In genomic region chr7:149716007-149716931, GRCh38 we compare ENCODE assay signal across 8 cellular contexts. TPM values are rescaled to one million over a fixed set of nuclear protein-coding genes. Genes with fewer than 3 reads are reported as not detected.
DNase-seq lines count a peak whose midpoint lies in the region; ATAC-seq and TF ChIP-seq lines count a peak whose summit lies in the region.

No MANE protein-coding gene starts in this region.

- WGBS in mesodermal cell (ENCODE audit: insufficient coverage in 2 of 2), 2 experiments, result 88 to 92% methylated on average over 5 to 8 of the region's 11 CpGs

- peaks cover 5% of the 10 kb centered on the region for H3K9me3 ChIP-seq in mesodermal cell (ENCODE audit: control insufficient read depth, low read length)

- no peaks in the 10 kb centered on the region for H3K27me3 ChIP-seq in ACC112 (ENCODE audit: insufficient read depth, low read length)

- H3K4me1 ChIP-seq in ACC112 (ENCODE audit: control insufficient read depth, insufficient read depth, low read length, unreplicated experiment) (peaks cover 17% of the 10 kb centered on the region), mesodermal cell (ENCODE audit: control insufficient read depth, insufficient read depth, low read length, poor library complexity, severe bottlenecking) (peaks cover 16% of the 10 kb centered on the region)

- TF ChIP-seq CTCF in astrocyte of the spinal cord (IDR thresholded peaks at IDR 0.05; ENCODE audit: low read depth, low read length), result no peak

- peak overlapping the region; percentile 91 for H3K4me3 ChIP-seq in ACC112 (ENCODE audit: low read depth, low read length)
- H3K4me3 ChIP-seq in astrocyte of the spinal cord (ENCODE audit: low read depth, low read length), result no peak overlapping the region
- H3K4me3 ChIP-seq in mesodermal cell (ENCODE audit: extremely low read depth, insufficient read depth, low read length, poor library complexity, severe bottlenecking), result peak overlapping the region; percentile 62

- DNase-seq in HPDE6-E6E7 (ENCODE audit: extremely low spot score) (peak; percentile 64), astrocyte of the spinal cord (ENCODE audit: low read depth, low spot score) (peak; percentile 7), NCI-H146 (lab: John Stamatoyannopoulos, UW) (no peak)
- no peak for DNase-seq in stimulated activated CD4-positive, alpha-beta T cell treated with anti-CD3 and anti-CD28 coated beads, Interleukin-4, amount 100 ng/mL, for 4 hours

- in situ Hi-C loops in astrocyte of the spinal cord (cut with HindIII; ENCODE audit: low sequenced_read_pairs), result no loop called here

- H3K27ac ChIP-seq in ACC112 (ENCODE audit: low read depth, low read length) (no peak overlapping the region), mesodermal cell (ENCODE audit: low read depth, low read length, severe bottlenecking) (no peak overlapping the region)

- ATAC-seq in HG02763 (IDR thresholded peaks at IDR 0.05; ENCODE audit: unreplicated experiment), result no peak
- no peak for ATAC-seq in GM19467 (IDR thresholded peaks at IDR 0.05; ENCODE audit: unreplicated experiment)

- H3K79me2 ChIP-seq in ACC112 (ENCODE audit: control insufficient read depth, insufficient read depth, low read length, unreplicated experiment), result peaks cover 5% of the 10 kb centered on the region

- H2AFZ ChIP-seq in ACC112 (ENCODE audit: low read length, unreplicated experiment), result no peak overlapping the region

- H3K36me3 ChIP-seq in ACC112 (ENCODE audit: insufficient read depth, low read length) (no peaks in the 10 kb centered on the region), mesodermal cell (ENCODE audit: control insufficient read depth, insufficient read depth, low read length) (peaks cover 34% of the 10 kb centered on the region)

RNA-seq across cellular contexts. Expression of gene ZNF467, which starts 57.1 kb away (rescaled TPM):
- polyA plus RNA-seq in mesodermal cell (2013, experiment 1 of 2), result 18.4 TPM
- polyA plus RNA-seq in mesodermal cell (2013, experiment 2 of 2), result 14.1 TPM

Comparison
In these comparisons a context has a peak if more than half of its experiments do, and no peak if none do; other contexts are left out.
1. DNase-seq: peak in HPDE6-E6E7 (single experiment) and astrocyte of the spinal cord (single experiment); none in stimulated activated CD4-positive, alpha-beta T cell treated with anti-CD3 and anti-CD28 coated beads, Interleukin-4, amount 100 ng/mL, for 4 hours (0 of 2) and NCI-H146 (single experiment).